In the genomic region with DNA sequence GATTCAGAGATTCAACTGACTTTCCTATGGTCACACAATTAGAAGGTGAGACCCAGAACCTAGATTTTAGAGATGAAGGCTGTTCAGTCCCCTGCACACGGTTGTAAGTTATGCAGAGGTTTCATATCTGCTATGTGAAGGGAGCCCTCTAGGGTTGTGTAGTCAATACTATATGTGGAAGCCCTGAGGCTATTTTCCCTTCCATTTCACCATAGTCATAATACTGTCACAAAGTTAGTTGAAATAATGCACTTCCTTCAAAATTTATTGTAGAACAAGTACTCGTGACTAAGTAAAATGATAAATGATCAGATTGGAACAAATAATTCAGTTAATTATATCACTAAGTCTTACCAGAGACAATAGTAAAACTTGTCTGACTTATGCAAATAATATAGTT, we compare ENCODE assay signal across 9 cellular contexts. TPM values are rescaled to one million over a fixed set of nuclear protein-coding genes. Genes with fewer than 3 reads are reported as not detected.
DNase-seq lines count a peak whose midpoint lies in the region; ATAC-seq, FAIRE-seq and TF ChIP-seq lines count a peak whose summit lies in the region.
"Had no signal": no experiment of that assay in that cellular context is flagged by ENCODE, and none has a peak within 500 bp of the region (broad histone marks: within the 10 kb centered on the region; RNA-seq: fewer than 3 reads in every experiment).

No MANE protein-coding gene starts in this region.

- H4K20me1 ChIP-seq in DOHH2 (ENCODE audit: control insufficient read depth, insufficient read depth, low read depth, low read length), result no peaks in the 10 kb centered on the region

- H3K36me3 Mint-ChIP-seq in activated CD4-positive, alpha-beta memory T cell treated with anti-CD3 and anti-CD28 coated beads, Interleukin-2, amount 10 ng/mL, durations not matched to agents 7 days and 5 days (ENCODE audit: low read depth), result peaks cover 6% of the 10 kb centered on the region
- H3K36me3 Mint-ChIP-seq in CD4-positive, alpha-beta memory T cell, result peaks cover 0 to 2% of the 10 kb centered on the region in 2 donors

- no peak overlapping the region for H3K4me3 Mint-ChIP-seq in activated CD4-positive, alpha-beta memory T cell treated with anti-CD3 and anti-CD28 coated beads, Interleukin-2, amount 10 ng/mL, durations not matched to agents 7 days and 5 days
- H3K4me3 Mint-ChIP-seq in CD4-positive, alpha-beta memory T cell, result no peak overlapping the region
- H3K4me3 Mint-ChIP-seq: dendritic cell treated with granulocyte-macrophage colony-stimulating factor and Interleukin-4, amounts not matched to agents 40 ng/mL and 50 ng/mL, for 4 days had no signal

- H3K36me3 ChIP-seq in DOHH2 (ENCODE audit: control insufficient read depth, low read length) (no peaks in the 10 kb centered on the region), pancreas (no peaks in the 10 kb centered on the region)
- H3K36me3 ChIP-seq in CD4-positive, alpha-beta memory T cell (ENCODE audit: insufficient read depth, low read length), result no peaks in the 10 kb centered on the region

- H3K9me2 ChIP-seq in DOHH2 (replicated peaks; ENCODE audit: control insufficient read depth, low read length), result no peaks in the 10 kb centered on the region

- H3K9me3 ChIP-seq in DOHH2 (ENCODE audit: control insufficient read depth, insufficient read depth, low read length), result no peaks in the 10 kb centered on the region
- H3K9me3 ChIP-seq in pancreas, result no peaks in the 10 kb centered on the region
- H3K9me3 ChIP-seq in CD4-positive, alpha-beta memory T cell (ENCODE audit: control insufficient read depth in 1 of 2, low read length in 2 of 2), result no peaks in the 10 kb centered on the region

- H3K27ac ChIP-seq in DOHH2 (ENCODE audit: low read depth, low read length), result no peak overlapping the region
- H3K27ac ChIP-seq in pancreas, result no peak overlapping the region
- H3K27ac ChIP-seq in CD4-positive, alpha-beta memory T cell (ENCODE audit: low read depth, low read length), result no peak overlapping the region

- CTCF ChIA-PET in activated CD4-positive, alpha-beta memory T cell treated with anti-CD3 and anti-CD28 coated beads, Interleukin-2, amount 10 ng/mL, durations not matched to agents 7 days and 5 days (lab: Charles Lee), result interaction anchor here (2.2 to 3.5 kb wide), 3 partner anchors 9 to 71 kb away, joined by 6 to 12 read pairs (median 10); a partner anchor contains a TSS
- CTCF ChIA-PET in CD4-positive, alpha-beta memory T cell (lab: Charles Lee; ENCODE audit: partially characterized antibody), result interaction anchor here (2.4 to 3.2 kb wide), 4 partner anchors 10 to 70 kb away, joined by 10 to 11 read pairs (median 10); a partner anchor contains a TSS

- peaks cover 11% of the 10 kb centered on the region for H3K27me3 Mint-ChIP-seq in activated CD4-positive, alpha-beta memory T cell treated with anti-CD3 and anti-CD28 coated beads, Interleukin-2, amount 10 ng/mL, durations not matched to agents 7 days and 5 days
- peaks cover 0 to 10% of the 10 kb centered on the region in 2 donors for H3K27me3 Mint-ChIP-seq in CD4-positive, alpha-beta memory T cell

- peaks cover 9% of the 10 kb centered on the region for H3K4me1 Mint-ChIP-seq in activated CD4-positive, alpha-beta memory T cell treated with anti-CD3 and anti-CD28 coated beads, Interleukin-2, amount 10 ng/mL, durations not matched to agents 7 days and 5 days
- H3K4me1 Mint-ChIP-seq in CD4-positive, alpha-beta memory T cell, result peaks cover 0 to 2% (median 0%) of the 10 kb centered on the region in 4 donors

- peak; percentile 61 for TF ChIP-seq CTCF in DOHH2 (IDR thresholded peaks at IDR 0.05; ENCODE audit: low read depth, low read length, poor library complexity, severe bottlenecking)
- TF ChIP-seq CTCF in astrocyte of the spinal cord (IDR thresholded peaks at IDR 0.05; ENCODE audit: low read depth, low read length), result peak; percentile 27
- no peak for TF ChIP-seq CTCF in pancreas (IDR thresholded peaks at IDR 0.05)

- no peak for DNase-seq in astrocyte of the spinal cord (ENCODE audit: low read depth, low spot score)
- DNase-seq in pancreas, result no peak
- no peak for DNase-seq in activated effector memory CD4-positive, alpha-beta T cell treated with anti-CD3 and anti-CD28 coated beads, Interleukin-2, amount 50 U/mL, for 16 hours
- DNase-seq in activated CD4-positive, alpha-beta memory T cell treated with anti-CD3 and anti-CD28 coated beads, Interleukin-2, amount 10 ng/mL, durations not matched to agents 7 days and 5 days, result no peak
- DNase-seq in CD4-positive, alpha-beta memory T cell, result no peak

- no peak overlapping the region for H3K4me3 ChIP-seq in DOHH2 (ENCODE audit: low read length)
- no peak overlapping the region for H3K4me3 ChIP-seq in astrocyte of the spinal cord (ENCODE audit: low read depth, low read length)
- no peak overlapping the region for H3K4me3 ChIP-seq in pancreas
- H3K4me3 ChIP-seq in CD4-positive, alpha-beta memory T cell (ENCODE audit: low read length in 2 of 2), result no peak overlapping the region

- H3K4me1 ChIP-seq in DOHH2 (ENCODE audit: control insufficient read depth, low read length), result peaks cover 13% of the 10 kb centered on the region
- peaks cover 0 to 7% (median 7%) of the 10 kb centered on the region in 3 donors for H3K4me1 ChIP-seq in pancreas
- no peaks in the 10 kb centered on the region for H3K4me1 ChIP-seq in CD4-positive, alpha-beta memory T cell (ENCODE audit: insufficient read depth, low read length)

- ATAC-seq in GM19438 (IDR thresholded peaks at IDR 0.05; ENCODE audit: low read depth, unreplicated experiment) (peak; percentile 84), HG03439 (IDR thresholded peaks at IDR 0.05; ENCODE audit: unreplicated experiment) (peak; percentile 62), pancreas (peak in 3 of 4 donors; percentile 48 to 50 (median 50))

- peaks cover 2% of the 10 kb centered on the region for H3K9me3 Mint-ChIP-seq in activated CD4-positive, alpha-beta memory T cell treated with anti-CD3 and anti-CD28 coated beads, Interleukin-2, amount 10 ng/mL, durations not matched to agents 7 days and 5 days
- H3K9me3 Mint-ChIP-seq in CD4-positive, alpha-beta memory T cell, result peaks cover 0 to 3% (median 0%) of the 10 kb centered on the region in 8 donors
- H3K9me3 Mint-ChIP-seq: dendritic cell treated with granulocyte-macrophage colony-stimulating factor and Interleukin-4, amounts not matched to agents 40 ng/mL and 50 ng/mL, for 4 days had no signal

- POLR2A ChIA-PET in activated CD4-positive, alpha-beta memory T cell treated with anti-CD3 and anti-CD28 coated beads, Interleukin-2, amount 10 ng/mL, durations not matched to agents 7 days and 5 days (lab: Charles Lee), result interaction anchor here (0.7 to 1.6 kb wide), 3 partner anchors 12 to 74 kb away, joined by 3 to 4 read pairs (median 3); no protein-coding TSS in a partner anchor
- POLR2A ChIA-PET in CD4-positive, alpha-beta memory T cell (lab: Charles Lee; ENCODE audit: partially characterized antibody), result no interaction called here

- no peak for FAIRE-seq in pancreas (lab: Jason Lieb, UNC)

- H3K27me3 ChIP-seq in DOHH2 (ENCODE audit: control insufficient read depth, low read length), result no peaks in the 10 kb centered on the region
- no peaks in the 10 kb centered on the region for H3K27me3 ChIP-seq in pancreas
- H3K27me3 ChIP-seq in CD4-positive, alpha-beta memory T cell (ENCODE audit: insufficient read depth, low read length), result no peaks in the 10 kb centered on the region

- intact Hi-C loops in pancreas (cut with DNase I), result no loop called here
- intact Hi-C loops in CD4-positive, alpha-beta memory T cell (cut with micrococcal nuclease), result no loop called here

- H3F3A ChIP-seq in DOHH2 (ENCODE audit: control insufficient read depth, insufficient read depth), result no peaks in the 10 kb centered on the region

- no peak overlapping the region for H3K27ac Mint-ChIP-seq in activated CD4-positive, alpha-beta memory T cell treated with anti-CD3 and anti-CD28 coated beads, Interleukin-2, amount 10 ng/mL, durations not matched to agents 7 days and 5 days
- H3K27ac Mint-ChIP-seq in CD4-positive, alpha-beta memory T cell, result no peak overlapping the region
- H3K27ac Mint-ChIP-seq: dendritic cell treated with granulocyte-macrophage colony-stimulating factor and Interleukin-4, amounts not matched to agents 40 ng/mL and 50 ng/mL, for 4 days had no signal

- in situ Hi-C loops in astrocyte of the spinal cord (cut with HindIII; ENCODE audit: low sequenced_read_pairs), result no loop called here

- 9 to 11% methylated on average over 2 of the region's 2 CpGs for WGBS in pancreas, 2 donors

- H3K79me2 ChIP-seq in DOHH2 (ENCODE audit: control insufficient read depth, low read length), result no peaks in the 10 kb centered on the region

- H3K4me2 ChIP-seq in DOHH2 (ENCODE audit: low read length), result no peak overlapping the region; the same call in 1 of the 2 replicates

RNA-seq across cellular contexts. Expression of a gene that starts 48.8 kb away (rescaled TPM):
- 1 to 10 TPM; 3.3 to 8.9 (median 5.1) TPM for total RNA-seq in pancreas
- polyA plus RNA-seq in pancreas, result 1 to 10 TPM; 2.0 to 5.8 TPM
- total RNA-seq in activated CD4-positive, alpha-beta memory T cell treated with anti-CD3 and anti-CD28 coated beads, Interleukin-2, amount 10 ng/mL, durations not matched to agents 7 days and 5 days, result 10 to 100 TPM; 20.6 to 22.2 TPM
- total RNA-seq in CD4-positive, alpha-beta memory T cell, result 10 to 100 TPM; 12.8 to 13.3 TPM
- polyA plus RNA-seq in CD4-positive, alpha-beta memory T cell, result 10 to 100 TPM in 1 of 2 donors, 1 to 10 TPM in 1; 7.2 to 10.3 TPM

Comparison
In these comparisons a context has a peak if more than half of its experiments do, and no peak if none do; other contexts are left out.
1. CTCF ChIP-seq: peak in DOHH2 (single experiment) and astrocyte of the spinal cord (single experiment); none in pancreas (0 of 4).
2. Peak in every context shown above with its lines, with median percentiles within 50 percentile points of each other: ATAC-seq.